9 cellular contexts compared by ENCODE assay signal in genomic region chr16:31695667-31696066, GRCh38.
DNase-seq lines count a peak whose midpoint lies in the region; ATAC-seq and TF ChIP-seq lines count a peak whose summit lies in the region.
"Had no signal": no experiment of that assay in that cellular context is flagged by ENCODE, and none has a peak within 500 bp of the region (broad histone marks: within the 10 kb centered on the region; RNA-seq: fewer than 3 reads in every experiment).

No MANE protein-coding gene starts in this region.

- H3K4me1 ChIP-seq in DOHH2 (ENCODE audit: control insufficient read depth, low read length) = peaks cover 17% of the 10 kb centered on the region
- H3K4me1 ChIP-seq in effector memory CD4-positive, alpha-beta T cell (ENCODE audit: control insufficient read depth, insufficient read depth, low read length, poor library complexity, severe bottlenecking) = peaks cover 11% of the 10 kb centered on the region

- H3K4me3 ChIP-seq in DOHH2 (ENCODE audit: low read length) = no peak overlapping the region
- no peak overlapping the region for H3K4me3 ChIP-seq in effector memory CD4-positive, alpha-beta T cell (ENCODE audit: insufficient read depth, low read depth, low read length, poor library complexity, severe bottlenecking)
- H3K4me3 ChIP-seq in H7 (ENCODE audit: insufficient read depth, low read depth, low read length) = no peak overlapping the region

- H3K36me3 ChIP-seq in DOHH2 (ENCODE audit: control insufficient read depth, low read length) (no peaks in the 10 kb centered on the region; the same call in 1 of the 2 replicates), H7 (replicated peaks; ENCODE audit: control insufficient read depth, insufficient read depth, low read length) (no peaks in the 10 kb centered on the region)
- H3K36me3 ChIP-seq in effector memory CD4-positive, alpha-beta T cell (ENCODE audit: control insufficient read depth, insufficient read depth, low read length) = no peaks in the 10 kb centered on the region

- no peaks in the 10 kb centered on the region for H3F3A ChIP-seq in DOHH2 (ENCODE audit: control insufficient read depth, insufficient read depth)

- no peaks in the 10 kb centered on the region for H3K9me3 ChIP-seq in DOHH2 (ENCODE audit: control insufficient read depth, insufficient read depth, low read length)
- H3K9me3 ChIP-seq in effector memory CD4-positive, alpha-beta T cell (ENCODE audit: control insufficient read depth, low read length) = no peaks in the 10 kb centered on the region

- H3K9me2 ChIP-seq in DOHH2 (replicated peaks; ENCODE audit: control insufficient read depth, low read length) = no peaks in the 10 kb centered on the region

- peak; percentile 46 for DNase-seq in OCI-M1 (lab: John Stamatoyannopoulos, UW)
- DNase-seq in effector memory CD4-positive, alpha-beta T cell = peak; percentile 29 to 48 (median 46)
- no peak for DNase-seq in SK-N-DZ (ENCODE audit: low spot score)
- no peak for DNase-seq in NCI-H2227 treated with DMSO at 0.1 percent for 48 hours (lab: John Stamatoyannopoulos, UW)
- no peak for DNase-seq in H7
- DNase-seq: PC-3 had no signal

- no peak overlapping the region for H3K27ac ChIP-seq in DOHH2 (ENCODE audit: low read depth, low read length)
- H3K27ac ChIP-seq in effector memory CD4-positive, alpha-beta T cell (ENCODE audit: insufficient read depth, low read length, poor library complexity, severe bottlenecking) = no peak overlapping the region
- H3K27ac ChIP-seq: HL-60 had no signal

- no peak for TF ChIP-seq CTCF in DOHH2 (IDR thresholded peaks at IDR 0.05; ENCODE audit: low read depth, low read length, poor library complexity, severe bottlenecking)

- H3K27me3 ChIP-seq in DOHH2 (ENCODE audit: control insufficient read depth, low read length) (no peaks in the 10 kb centered on the region), H7 (ENCODE audit: control insufficient read depth, insufficient read depth, low read length) (no peaks in the 10 kb centered on the region)
- H3K27me3 ChIP-seq in effector memory CD4-positive, alpha-beta T cell (replicated peaks; ENCODE audit: control insufficient read depth, insufficient read depth, low read length, poor library complexity, severe bottlenecking) = no peaks in the 10 kb centered on the region

- no peaks in the 10 kb centered on the region for H4K20me1 ChIP-seq in DOHH2 (ENCODE audit: control insufficient read depth, insufficient read depth, low read depth, low read length)

- H3K4me2 ChIP-seq in DOHH2 (ENCODE audit: low read length) = 0 out of 2 replicates have a peak overlapping the region, but pooled peaks have one; percentile 19

- H3K79me2 ChIP-seq in DOHH2 (ENCODE audit: control insufficient read depth, low read length) = peaks cover 2% of the 10 kb centered on the region

- ATAC-seq in GM19043 (IDR thresholded peaks at IDR 0.05; ENCODE audit: low read depth, unreplicated experiment) = peak; percentile 46
- ATAC-seq: PC-3 had no signal

Comparison
In these comparisons a context has a peak if more than half of its experiments do, and no peak if none do; other contexts are left out.
1. DNase-seq: peak in OCI-M1 (single experiment) and effector memory CD4-positive, alpha-beta T cell (3 of 3); none in SK-N-DZ (single experiment), NCI-H2227 treated with DMSO at 0.1 percent for 48 hours (single experiment) and H7 (single experiment).